In the genomic region with DNA sequence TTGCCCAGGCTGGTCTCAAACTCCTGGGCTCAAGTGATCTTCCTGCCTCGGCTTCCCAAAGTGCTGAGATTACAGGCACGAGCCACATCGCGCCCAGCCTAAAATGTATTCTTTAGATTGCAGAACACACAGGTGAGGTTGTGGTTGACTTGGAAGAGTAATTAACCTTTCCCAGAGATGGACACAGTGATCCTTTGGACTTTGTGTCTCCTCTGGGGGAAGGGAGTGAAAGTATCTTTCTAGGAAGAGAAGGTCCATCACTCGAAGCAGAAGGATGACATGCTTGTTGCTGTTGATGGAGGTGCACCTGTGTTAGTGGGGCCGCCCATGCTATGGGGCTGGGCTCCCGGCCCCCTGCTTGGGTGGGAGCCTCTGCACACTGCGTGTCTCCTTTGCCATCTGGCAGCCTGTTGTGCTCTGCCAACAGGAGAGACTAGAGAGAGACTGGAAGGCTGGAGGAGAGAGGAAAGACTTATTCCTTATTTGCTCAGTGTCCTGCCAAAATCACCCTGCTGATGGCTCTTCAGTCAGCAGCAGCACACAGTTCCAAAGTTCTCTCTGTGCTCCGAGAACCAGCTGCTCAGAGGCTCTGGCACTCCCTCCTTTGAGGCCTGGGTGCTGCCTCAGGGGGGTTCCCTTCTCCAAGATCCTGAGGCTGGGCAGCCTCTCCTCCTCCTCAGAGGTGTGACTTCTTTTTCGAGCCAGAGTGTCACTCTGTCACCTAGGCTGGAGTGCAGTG, we compare ENCODE assay signal across 21 cellular contexts. TPM values are rescaled to one million over a fixed set of nuclear protein-coding genes. Genes with fewer than 3 reads are reported as not detected.
DNase-seq lines count a peak whose midpoint lies in the region; ATAC-seq and TF ChIP-seq lines count a peak whose summit lies in the region.
"Had no signal": no experiment of that assay in that cellular context is flagged by ENCODE, and none has a peak within 500 bp of the region (broad histone marks: within the 10 kb centered on the region; RNA-seq: fewer than 3 reads in every experiment).

No MANE protein-coding gene starts in this region.

- H3K9me3 ChIP-seq in esophagus squamous epithelium, result no peaks in the 10 kb centered on the region
- no peaks in the 10 kb centered on the region for H3K9me3 ChIP-seq in upper lobe of right lung
- H3K9me3 ChIP-seq: testis had no signal

- peak overlapping the region in 2 of 3 experiments; percentile 44 to 50 for H3K27ac Mint-ChIP-seq in nephron
- H3K27ac Mint-ChIP-seq: activated T-helper 17 cell treated with anti-CD3 and anti-CD28 coated beads, Interleukin-2, amount 50 U/mL, for 72 hours; GM23338 had no signal

- TF ChIP-seq CTCF in esophagus squamous epithelium (IDR thresholded peaks at IDR 0.05) (no peak), nephron (IDR thresholded peaks at IDR 0.05; ENCODE audit: unreplicated experiment in 3 of 3) (no peak), upper lobe of right lung (IDR thresholded peaks at IDR 0.05) (no peak)

- 73 to 85% methylated on average over 4 of the region's 10 CpGs for WGBS in esophagus squamous epithelium, 2 donors

- peaks cover 16% of the 10 kb centered on the region for H3K36me3 Mint-ChIP-seq in nephron (ENCODE audit: low read depth)

- H3K4me1 Mint-ChIP-seq in nephron, result peaks cover 32% of the 10 kb centered on the region
- H3K4me1 Mint-ChIP-seq: activated T-helper 17 cell treated with anti-CD3 and anti-CD28 coated beads, Interleukin-2, amount 50 U/mL, for 72 hours had no signal

- no peak overlapping the region for H3K4me3 Mint-ChIP-seq in nephron
- H3K4me3 Mint-ChIP-seq: activated T-helper 17 cell treated with anti-CD3 and anti-CD28 coated beads, Interleukin-2, amount 50 U/mL, for 72 hours; GM23338 had no signal

- no peaks in the 10 kb centered on the region for H3K27me3 Mint-ChIP-seq in nephron (ENCODE audit: low read depth)
- H3K27me3 Mint-ChIP-seq: activated T-helper 17 cell treated with anti-CD3 and anti-CD28 coated beads, Interleukin-2, amount 50 U/mL, for 72 hours had no signal

- no peak for ATAC-seq in upper lobe of right lung
- ATAC-seq: activated T-helper 17 cell treated with anti-CD3 and anti-CD28 coated beads, Interleukin-2, amount 50 U/mL, for 72 hours; GM23338 had no signal

- H3K36me3 ChIP-seq in esophagus squamous epithelium, result no peaks in the 10 kb centered on the region
- no peaks in the 10 kb centered on the region for H3K36me3 ChIP-seq in upper lobe of right lung

- H3K4me3 ChIP-seq in esophagus squamous epithelium, result no peak overlapping the region
- H3K4me3 ChIP-seq in upper lobe of right lung, result no peak overlapping the region
- H3K4me3 ChIP-seq: GM23338, testis had no signal

- H3K27ac ChIP-seq in esophagus squamous epithelium, result peak overlapping the region in 3 of 4 donors; percentile 88 to 89 (median 88)
- H3K27ac ChIP-seq in upper lobe of right lung, result peak overlapping the region; percentile 61
- H3K27ac ChIP-seq: testis had no signal

- H3K27me3 ChIP-seq in esophagus squamous epithelium (no peaks in the 10 kb centered on the region), upper lobe of right lung (no peaks in the 10 kb centered on the region)
- H3K27me3 ChIP-seq: testis had no signal

- peaks cover 12% of the 10 kb centered on the region for H3K9me3 Mint-ChIP-seq in nephron

- DNase-seq in NCI-H1694 treated with DMSO at 0.1 percent for 48 hours (lab: John Stamatoyannopoulos, UW) (peak; percentile 23), NCI-H1694 (lab: John Stamatoyannopoulos, UW) (no peak), esophagus squamous epithelium (lab: John Stamatoyannopoulos, UW) (no peak), upper lobe of right lung (no peak), amniotic stem cell (lab: John Stamatoyannopoulos, UW) (no peak), anterior cingulate cortex (lab: John Stamatoyannopoulos, UW) (no peak), NCI-H187 (lab: John Stamatoyannopoulos, UW) (no peak)
- DNase-seq: cerebellar nuclear complex; DMS79 treated with DMSO at 0.1 percent for 48 hours; hypothalamus; NCI-H226; nucleus accumbens; SHP77; stimulated activated CD4-positive, alpha-beta T cell treated with anti-CD3 and anti-CD28 coated beads, Interleukin-4, amount 100 ng/mL, for 24 hours; T-helper 2 cell; testis had no signal

- intact Hi-C loops in esophagus squamous epithelium (cut with DNase I) (no loop called here), upper lobe of right lung (cut with DNase I) (no loop called here)

- H3K4me1 ChIP-seq in esophagus squamous epithelium (peaks cover 20 to 73% (median 64%) of the 10 kb centered on the region in 3 donors), upper lobe of right lung (peaks cover 55% of the 10 kb centered on the region)

- TF ChIP-seq POLR2A in esophagus squamous epithelium (IDR thresholded peaks at IDR 0.05), result no peak

RNA-seq across cellular contexts. Expression of gene CYB5R3, which starts 33.1 kb away (rescaled TPM):
- total RNA-seq in esophagus squamous epithelium, result 10 to 100 TPM; 49.5 to 81.6 (median 71.7) TPM
- 251 TPM for total RNA-seq in upper lobe of right lung

RNA-seq across cellular contexts. Expression of gene A4GALT, which starts 38.4 kb away (rescaled TPM):
- total RNA-seq in esophagus squamous epithelium (10 to 100 TPM; 13.9 to 22.0 (median 17.6) TPM), upper lobe of right lung (25.7 TPM)
- total RNA-seq: activated CD8-positive, alpha-beta memory T cell treated with anti-CD3 and anti-CD28 coated beads for 36 hours had no signal

RNA-seq across cellular contexts. Expression of gene ATP5MGL, which starts 41.9 kb away (rescaled TPM):
- total RNA-seq in esophagus squamous epithelium, result under 1 TPM in 1 of 4 donors, not detected in 3; 0.76 TPM
- 1.0 TPM for total RNA-seq in upper lobe of right lung
- total RNA-seq: GM23338, kidney epithelial cell had no signal
